ENCODE assay signal across 13 cellular contexts in genomic region chr11:68756171-68756766, GRCh38.
"Had no signal": no experiment of that assay in that cellular context is flagged by ENCODE, and none has a peak within 500 bp of the region (broad histone marks: within the 10 kb centered on the region; RNA-seq: fewer than 3 reads in every experiment).

No MANE protein-coding gene starts in this region.

- H3K4me3 Mint-ChIP-seq: activated CD8-positive, alpha-beta T cell treated with anti-CD3 and anti-CD28 coated beads for 36 hours; activated T-cell treated with anti-CD3 and anti-CD28 coated beads, Interleukin-2, amount 50 U/mL, for 4 hours; endodermal cell; naive thymus-derived CD8-positive, alpha-beta T cell; stimulated activated effector memory CD8-positive, alpha-beta T cell treated with anti-CD3 and anti-CD28 coated beads, Interleukin-12 subunit alpha, Interleukin-12 subunit beta, amount 100 ng/mL, for 72 hours had no signal

- H3K9me3 Mint-ChIP-seq: activated CD8-positive, alpha-beta T cell treated with anti-CD3 and anti-CD28 coated beads for 36 hours; activated T-cell treated with anti-CD3 and anti-CD28 coated beads, Interleukin-2, amount 50 U/mL, for 4 hours; endodermal cell; naive thymus-derived CD8-positive, alpha-beta T cell; stimulated activated effector memory CD8-positive, alpha-beta T cell treated with anti-CD3 and anti-CD28 coated beads, Interleukin-12 subunit alpha, Interleukin-12 subunit beta, amount 100 ng/mL, for 72 hours had no signal

- H3K27ac Mint-ChIP-seq: activated CD8-positive, alpha-beta T cell treated with anti-CD3 and anti-CD28 coated beads for 36 hours; endodermal cell; stimulated activated effector memory CD8-positive, alpha-beta T cell treated with anti-CD3 and anti-CD28 coated beads, Interleukin-12 subunit alpha, Interleukin-12 subunit beta, amount 100 ng/mL, for 72 hours had no signal

- FAIRE-seq: keratinocyte had no signal

- ATAC-seq: activated CD8-positive, alpha-beta T cell treated with anti-CD3 and anti-CD28 coated beads for 36 hours; activated T-cell treated with anti-CD3 and anti-CD28 coated beads, Interleukin-2, amount 50 U/mL, for 4 hours; naive thymus-derived CD8-positive, alpha-beta T cell; stimulated activated effector memory CD8-positive, alpha-beta T cell treated with anti-CD3 and anti-CD28 coated beads, Interleukin-12 subunit alpha, Interleukin-12 subunit beta, amount 100 ng/mL, for 72 hours; upper lobe of right lung had no signal

- DNase-seq: activated CD4-positive, alpha-beta T cell treated with anti-CD3 and anti-CD28 coated beads for 4 hours; activated CD8-positive, alpha-beta T cell treated with anti-CD3 and anti-CD28 coated beads for 36 hours; activated effector memory CD4-positive, alpha-beta T cell treated with Interleukin-2 at 50 U/mL for 16 hours; activated naive CD4-positive, alpha-beta T cell treated with anti-CD3 and anti-CD28 coated beads, Interleukin-2, amount 50 U/mL, for 16 hours; activated T-cell treated with anti-CD3 and anti-CD28 coated beads, Interleukin-2, amount 50 U/mL, for 4 hours; endodermal cell; left ventricle myocardium inferior; mesenchymal stem cell; naive thymus-derived CD8-positive, alpha-beta T cell; upper lobe of right lung; WERI-Rb-1 had no signal

- H3K27me3 Mint-ChIP-seq: activated CD8-positive, alpha-beta T cell treated with anti-CD3 and anti-CD28 coated beads for 36 hours; naive thymus-derived CD8-positive, alpha-beta T cell had no signal
